Comparison of ENCODE assay signal across 21 cellular contexts in the genomic region with DNA sequence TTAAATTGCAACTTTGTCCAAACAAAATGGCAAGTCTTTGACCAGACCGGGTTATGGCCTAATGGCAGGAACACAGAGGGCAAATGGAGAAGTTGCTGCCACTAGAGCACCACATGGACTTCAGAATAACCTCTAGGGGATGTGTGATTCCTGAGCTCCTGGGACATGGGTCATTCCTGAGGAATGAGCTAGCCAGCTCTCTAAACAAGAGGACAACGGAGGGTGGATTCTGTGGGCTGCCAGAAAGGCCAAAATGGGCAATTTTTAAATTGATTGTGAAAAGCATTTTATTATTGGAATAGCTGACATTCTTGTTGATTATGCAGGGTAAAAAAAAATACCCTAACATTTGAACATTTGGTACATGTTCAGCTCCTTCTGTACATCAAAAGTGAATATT.
A peak's percentile ranks its signal among the peaks of the same experiment; 100 is the strongest.
DNase-seq lines count a peak whose midpoint lies in the region; ATAC-seq and TF ChIP-seq lines count a peak whose summit lies in the region.
"Had no signal": no experiment of that assay in that cellular context is flagged by ENCODE, and none has a peak within 500 bp of the region (broad histone marks: within the 10 kb centered on the region; RNA-seq: fewer than 3 reads in every experiment).

No MANE protein-coding gene starts in this region.

- H3K4me3 ChIP-seq in GM23338 = no peak overlapping the region
- no peak overlapping the region for H3K4me3 ChIP-seq in foreskin fibroblast (ENCODE audit: low read depth in 1 of 2, low read length in 2 of 2)
- H3K4me3 ChIP-seq in thyroid gland (replicated peaks in 1 of 3) = no peak overlapping the region
- H3K4me3 ChIP-seq in CD4-positive, alpha-beta memory T cell (ENCODE audit: low read length in 2 of 2) = no peak overlapping the region
- H3K4me3 ChIP-seq: tibial nerve had no signal

- peak; percentile 35; the same call in 2 of the 3 replicates for ATAC-seq in GM23338
- ATAC-seq in HG03108 (IDR thresholded peaks at IDR 0.05; ENCODE audit: unreplicated experiment) = no peak
- ATAC-seq: effector memory CD8-positive, alpha-beta T cell; Right ventricle myocardium inferior; sciatic nerve had no signal

- POLR2A ChIA-PET in CD4-positive, alpha-beta memory T cell (lab: Charles Lee; ENCODE audit: partially characterized antibody) = no interaction called here

- no peak overlapping the region for H3K4me2 ChIP-seq in GM23338

- H3K4me1 ChIP-seq in GM23338 (ENCODE audit: insufficient read depth) = peaks cover 7% of the 10 kb centered on the region; the same call in 1 of the 2 replicates
- H3K4me1 ChIP-seq in thyroid gland = peaks cover 10 to 24% of the 10 kb centered on the region in 2 donors
- no peaks in the 10 kb centered on the region for H3K4me1 ChIP-seq in CD4-positive, alpha-beta memory T cell (ENCODE audit: insufficient read depth, low read length)

- DNase-seq in GM23338 (ENCODE audit: low spot score) (no peak), amniotic stem cell (lab: John Stamatoyannopoulos, UW) (peak; percentile 14), foreskin fibroblast (peak; percentile 71 to 82), thyroid gland (no peak), NCI-H2081 (lab: John Stamatoyannopoulos, UW) (no peak), NCI-H69 (lab: John Stamatoyannopoulos, UW) (no peak)
- DNase-seq in CD4-positive, alpha-beta memory T cell = no peak
- DNase-seq: activated naive CD4-positive, alpha-beta T cell treated with anti-CD3 and anti-CD28 coated beads for 36 hours; caudate nucleus; CD8-positive, alpha-beta memory T cell; effector memory CD8-positive, alpha-beta T cell; islet precursor cell; KG1; NCI-H1417; NK-92 treated with Interleukin-12 subunit alpha and Interleukin-12 subunit beta, amount 100 ng/mL, for 24 hours; stimulated activated CD4-positive, alpha-beta T cell treated with anti-CD3 and anti-CD28 coated beads, Interleukin-4, amount 100 ng/mL, for 1 hour; T-helper 2 cell had no signal

- H3K9me2 ChIP-seq in GM23338 (ENCODE audit: insufficient read depth) = no peaks in the 10 kb centered on the region

- WGBS in thyroid gland, 2 donors = 66 to 67% methylated on average over 2 of the region's 2 CpGs

- TF ChIP-seq POLR2A in thyroid gland (IDR thresholded peaks at IDR 0.05) = no peak

- CTCF ChIA-PET in CD4-positive, alpha-beta memory T cell (lab: Charles Lee; ENCODE audit: partially characterized antibody) = no interaction called here

- no peaks in the 10 kb centered on the region for H3K79me2 ChIP-seq in GM23338 (replicated peaks; ENCODE audit: insufficient read depth)

- H3K9me3 Mint-ChIP-seq in GM23338 = no peaks in the 10 kb centered on the region
- H3K9me3 Mint-ChIP-seq in CD4-positive, alpha-beta memory T cell = no peaks in the 10 kb centered on the region
- H3K9me3 Mint-ChIP-seq: activated naive CD4-positive, alpha-beta T cell treated with anti-CD3 and anti-CD28 coated beads for 36 hours; CD8-positive, alpha-beta memory T cell; effector memory CD8-positive, alpha-beta T cell had no signal

- H3K36me3 ChIP-seq in GM23338 (ENCODE audit: insufficient read depth) = no peaks in the 10 kb centered on the region
- H3K36me3 ChIP-seq in thyroid gland = no peaks in the 10 kb centered on the region
- no peaks in the 10 kb centered on the region for H3K36me3 ChIP-seq in CD4-positive, alpha-beta memory T cell (ENCODE audit: insufficient read depth, low read length)
- H3K36me3 ChIP-seq: tibial nerve had no signal

- no peak overlapping the region for H2AFZ ChIP-seq in GM23338

- no peak overlapping the region for H3K4me3 Mint-ChIP-seq in GM23338
- H3K4me3 Mint-ChIP-seq in CD4-positive, alpha-beta memory T cell = no peak overlapping the region
- H3K4me3 Mint-ChIP-seq: activated naive CD4-positive, alpha-beta T cell treated with anti-CD3 and anti-CD28 coated beads for 36 hours; CD8-positive, alpha-beta memory T cell; effector memory CD8-positive, alpha-beta T cell had no signal

- H3K36me3 Mint-ChIP-seq in GM23338 (ENCODE audit: low read depth) = no peaks in the 10 kb centered on the region
- peaks cover 3 to 5% of the 10 kb centered on the region in 2 donors for H3K36me3 Mint-ChIP-seq in CD4-positive, alpha-beta memory T cell

- H3K4me1 Mint-ChIP-seq in GM23338 = peaks cover 14% of the 10 kb centered on the region; the same call in 2 of the 3 replicates
- H3K4me1 Mint-ChIP-seq in CD4-positive, alpha-beta memory T cell = peaks cover 0 to 2% (median 0%) of the 10 kb centered on the region in 4 donors
- H3K4me1 Mint-ChIP-seq: CD8-positive, alpha-beta memory T cell had no signal

- no peak for TF ChIP-seq CTCF in GM23338 (conservative IDR thresholded peaks at IDR 0.05; ENCODE audit: low read depth in 2 of 2)
- peak; percentile 2 for TF ChIP-seq CTCF in foreskin fibroblast (IDR thresholded peaks at IDR 0.05; ENCODE audit: low read depth, low read length)
- TF ChIP-seq CTCF in thyroid gland (IDR thresholded peaks at IDR 0.05) = no peak

- no peak overlapping the region for H3K27ac Mint-ChIP-seq in GM23338
- H3K27ac Mint-ChIP-seq in CD4-positive, alpha-beta memory T cell = peak overlapping the region in 1 of 7 donors; percentile 32
- H3K27ac Mint-ChIP-seq: activated naive CD4-positive, alpha-beta T cell treated with anti-CD3 and anti-CD28 coated beads for 36 hours; CD8-positive, alpha-beta memory T cell; effector memory CD8-positive, alpha-beta T cell had no signal

- no peaks in the 10 kb centered on the region for H3K27me3 ChIP-seq in GM23338 (ENCODE audit: insufficient read depth)
- H3K27me3 ChIP-seq in thyroid gland = no peaks in the 10 kb centered on the region
- H3K27me3 ChIP-seq in CD4-positive, alpha-beta memory T cell (ENCODE audit: insufficient read depth, low read length) = no peaks in the 10 kb centered on the region
- H3K27me3 ChIP-seq: tibial nerve had no signal

- peaks cover 2% of the 10 kb centered on the region for H3K27me3 Mint-ChIP-seq in GM23338 (ENCODE audit: insufficient read depth, low read depth, poor library complexity)
- H3K27me3 Mint-ChIP-seq in CD4-positive, alpha-beta memory T cell = no peaks in the 10 kb centered on the region
- H3K27me3 Mint-ChIP-seq: CD8-positive, alpha-beta memory T cell; effector memory CD8-positive, alpha-beta T cell had no signal

- no peak overlapping the region for H3K27ac ChIP-seq in GM23338 (ENCODE audit: low read depth)
- H3K27ac ChIP-seq in thyroid gland = peak overlapping the region; percentile 9 to 61 (median 45)
- H3K27ac ChIP-seq in CD4-positive, alpha-beta memory T cell (ENCODE audit: low read depth, low read length) = no peak overlapping the region
- H3K27ac ChIP-seq: tibial nerve had no signal

- H3K9me3 ChIP-seq in thyroid gland = no peaks in the 10 kb centered on the region
- H3K9me3 ChIP-seq in CD4-positive, alpha-beta memory T cell (ENCODE audit: control insufficient read depth in 1 of 2, low read length in 2 of 2) = no peaks in the 10 kb centered on the region
- H3K9me3 ChIP-seq: tibial nerve had no signal

- no peaks in the 10 kb centered on the region for H3F3A ChIP-seq in GM23338 (replicated peaks; ENCODE audit: low read depth)

- H4K20me1 ChIP-seq in GM23338 (replicated peaks; ENCODE audit: insufficient read depth) = no peaks in the 10 kb centered on the region

- intact Hi-C loops in thyroid gland (cut with DNase I) = no loop called here
- intact Hi-C loops in CD4-positive, alpha-beta memory T cell (cut with micrococcal nuclease) = no loop called here

TF ChIP-seq in GM23338, 12 proteins besides CTCF, POLR2A, EP300 and RAD21 (continues in another document):
- TF ChIP-seq POLR2AphosphoS5 (IDR thresholded peaks at IDR 0.05; ENCODE audit: low read depth) (no peak), JUNB (IDR thresholded peaks at IDR 0.05; ENCODE audit: unreplicated experiment) (no peak)

Comparison
In these comparisons a context has a peak if more than half of its experiments do, and no peak if none do; other contexts are left out.
1. DNase-seq: peak in amniotic stem cell (single experiment) and foreskin fibroblast (2 of 2); none in GM23338 (single experiment), thyroid gland (0 of 2), NCI-H2081 (0 of 2), NCI-H69 (single experiment) and CD4-positive, alpha-beta memory T cell (0 of 5).
2. H3K27ac ChIP-seq: peak in thyroid gland (3 of 3); none in GM23338 (single experiment) and CD4-positive, alpha-beta memory T cell (single experiment).